ENCODE assay signal across 8 cellular contexts in genomic region chr11:118634435-118635236, GRCh38. TPM values are rescaled to one million over a fixed set of nuclear protein-coding genes. Genes with fewer than 3 reads are reported as not detected.
A peak's percentile ranks its signal among the peaks of the same experiment; 100 is the strongest.
DNase-seq lines count a peak whose midpoint lies in the region; ATAC-seq and TF ChIP-seq lines count a peak whose summit lies in the region.

No MANE protein-coding gene starts in this region.

- no peak for TF ChIP-seq POLR2A in breast epithelium (IDR thresholded peaks at IDR 0.05)

- no peaks in the 10 kb centered on the region for H3K36me3 Mint-ChIP-seq in CD14-positive monocyte

- TF ChIP-seq CTCF in CD14-positive monocyte (IDR thresholded peaks at IDR 0.05) = no peak
- TF ChIP-seq CTCF in breast epithelium (IDR thresholded peaks at IDR 0.05) = peak in 1 of 3 donors; percentile 38
- no peak for TF ChIP-seq CTCF in GM20000 (IDR thresholded peaks at IDR 0.05; ENCODE audit: extremely low read depth, missing control alignments)

- no peak overlapping the region for H3K27ac Mint-ChIP-seq in CD14-positive monocyte

- peaks cover 0 to 2% (median 0%) of the 10 kb centered on the region in 7 donors for H3K9me3 Mint-ChIP-seq in CD14-positive monocyte

- no peaks in the 10 kb centered on the region for H3K9me3 ChIP-seq in breast epithelium

- H3K36me3 ChIP-seq in breast epithelium = no peaks in the 10 kb centered on the region

- peak overlapping the region in 2 of 3 donors; percentile 47 to 65 for H3K4me3 ChIP-seq in breast epithelium

- peak; percentile 36 for DNase-seq in CD14-positive monocyte (ENCODE audit: low spot score)
- peak; percentile 76 for DNase-seq in NCI-H2029 (lab: John Stamatoyannopoulos, UW)
- DNase-seq in breast epithelium (ENCODE audit: low spot score in 2 of 2) = peak; percentile 80 to 84
- peak; percentile 92 for DNase-seq in iPS-NIHi7 (ENCODE audit: extremely low spot score)
- DNase-seq in substantia nigra (lab: John Stamatoyannopoulos, UW) = peak in 30 of 49 donors; percentile 18 to 87 (median 52)
- DNase-seq in GM20000 (ENCODE audit: low spot score) = no peak
- no peak for DNase-seq in GDM1 (lab: John Stamatoyannopoulos, UW)

- ATAC-seq in HG03045 (IDR thresholded peaks at IDR 0.05; ENCODE audit: unreplicated experiment) = no peak

- H3K27ac ChIP-seq in breast epithelium (peak overlapping the region; percentile 81 to 87), substantia nigra (ENCODE audit: low read depth, low read length, poor library complexity, severe bottlenecking) (peak overlapping the region; percentile 77)

- peaks cover 11 to 17% (median 14%) of the 10 kb centered on the region in 3 donors for H3K27me3 Mint-ChIP-seq in CD14-positive monocyte (ENCODE audit: low read depth in 3 of 3)

- H3K27me3 ChIP-seq in breast epithelium = no peaks in the 10 kb centered on the region

- H3K4me3 Mint-ChIP-seq in CD14-positive monocyte = peak overlapping the region; percentile 31 to 34

- H3K4me1 ChIP-seq in breast epithelium = peaks cover 5 to 11% of the 10 kb centered on the region in 2 donors

- H3K4me1 Mint-ChIP-seq in CD14-positive monocyte = no peaks in the 10 kb centered on the region

- intact Hi-C loops in CD14-positive monocyte (cut with micrococcal nuclease) = no loop called here
- intact Hi-C loops in breast epithelium (cut with DNase I; ENCODE audit: low total_unique reads) = no loop called here

RNA-seq across cellular contexts. Expression of gene PHLDB1, which starts 27.2 kb away (rescaled TPM):
- polyA plus RNA-seq in CD14-positive monocyte = not detected
- total RNA-seq in breast epithelium = 100 to 1,000 TPM; 104 to 150 (median 109) TPM

RNA-seq across cellular contexts. Expression of gene TREH, which starts 44.8 kb away (rescaled TPM):
- not detected for polyA plus RNA-seq in CD14-positive monocyte
- not detected for total RNA-seq in breast epithelium

Comparison
In these comparisons a context has a peak if more than half of its experiments do, and no peak if none do; other contexts are left out.
1. DNase-seq: peak in CD14-positive monocyte (single experiment), NCI-H2029 (single experiment), breast epithelium (2 of 2), iPS-NIHi7 (single experiment) and substantia nigra (30 of 49); none in GM20000 (single experiment) and GDM1 (single experiment).